Comparison of ENCODE assay signal across 9 cellular contexts in the genomic region with DNA sequence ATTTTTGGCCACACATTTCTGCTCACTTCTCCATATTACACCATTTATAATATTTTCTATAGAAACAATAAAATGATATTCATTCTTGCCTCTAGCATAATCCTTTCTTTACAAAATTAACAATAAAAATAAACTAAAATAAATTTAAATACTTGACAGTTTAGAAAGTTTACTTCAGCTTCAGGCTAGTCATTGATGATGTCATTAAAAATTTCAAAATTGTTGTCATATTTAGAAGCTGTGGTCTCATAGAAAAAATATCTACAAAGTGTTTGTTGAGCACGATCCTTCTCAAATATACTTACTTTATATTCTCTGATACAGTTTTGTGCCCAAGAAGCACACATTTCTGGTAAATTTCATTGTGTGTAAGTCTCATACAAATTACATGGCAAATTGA.
"Had no signal": no experiment of that assay in that cellular context is flagged by ENCODE, and none has a peak within 500 bp of the region (broad histone marks: within the 10 kb centered on the region; RNA-seq: fewer than 3 reads in every experiment).

No MANE protein-coding gene starts in this region.

- DNase-seq: GM23248, GOT3, H7, IMR-90, KBM-7 had no signal

- H3K4me3 ChIP-seq: GM23248, HAP-1 had no signal

- H3K9ac ChIP-seq: GM23248, KMS-11 had no signal

- H3K27ac ChIP-seq: GM23248, HL-60, KMS-11 had no signal

- H3K4me2 ChIP-seq: KMS-11 had no signal

- H3K9me3 ChIP-seq: HAP-1 had no signal

- H2AFZ ChIP-seq: GM23248 had no signal

- H3K4me1 ChIP-seq: HAP-1 had no signal

- ATAC-seq: HCT116 had no signal

- H3K36me3 ChIP-seq: HAP-1 had no signal
